8 cellular contexts compared by ENCODE assay signal in the genomic region with DNA sequence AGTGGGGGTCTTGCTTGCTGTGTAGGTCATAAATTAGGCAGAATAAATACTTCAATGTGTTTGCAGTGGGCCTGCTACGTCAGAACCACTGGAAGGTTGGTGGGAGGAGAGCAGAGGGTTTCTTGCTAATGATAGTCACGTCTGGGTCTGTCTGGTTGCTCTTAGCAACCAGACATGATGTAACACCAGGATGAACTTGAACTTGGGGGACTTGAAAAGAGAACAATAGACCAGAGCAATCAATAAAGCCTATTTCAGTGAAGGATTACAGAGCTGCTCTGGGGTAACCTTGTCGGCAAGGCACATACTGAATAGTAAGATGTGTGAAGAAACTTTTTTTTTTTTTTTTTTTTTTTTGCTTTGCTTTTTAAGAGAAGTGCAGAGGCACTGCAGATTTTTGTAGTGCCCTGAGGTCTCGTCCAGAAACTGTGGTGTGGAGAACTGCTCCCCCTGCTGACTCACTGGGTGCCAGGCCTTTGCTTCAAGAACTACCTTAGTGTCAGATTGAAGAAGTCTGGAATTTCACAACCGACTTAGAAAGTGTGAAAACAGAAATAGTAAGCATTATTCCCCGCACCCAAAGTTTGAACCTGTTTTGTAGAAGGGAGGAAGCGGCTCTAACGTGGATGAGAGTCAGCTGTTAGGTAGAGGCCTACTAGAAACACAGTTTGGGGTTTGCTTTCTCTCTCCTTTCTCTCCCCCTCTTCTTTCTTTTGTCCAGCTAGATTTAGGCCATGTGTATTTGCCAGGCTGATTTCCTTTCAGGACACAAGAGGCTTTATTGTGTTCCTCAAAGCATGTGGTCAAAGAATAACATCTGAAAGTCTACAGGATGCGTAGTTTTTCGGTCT.
A peak's percentile ranks its signal among the peaks of the same experiment; 100 is the strongest.
DNase-seq lines count a peak whose midpoint lies in the region; ATAC-seq and TF ChIP-seq lines count a peak whose summit lies in the region.

No MANE protein-coding gene starts in this region.

- no peak overlapping the region for H3K27ac ChIP-seq in CD8-positive, alpha-beta T cell (ENCODE audit: low read depth, low read length)
- H3K27ac ChIP-seq in esophagus squamous epithelium: peak overlapping the region; percentile 62 to 85 (median 82)

- H3K4me3 ChIP-seq in CD8-positive, alpha-beta T cell (ENCODE audit: low read depth, low read length): no peak overlapping the region
- no peak overlapping the region for H3K4me3 ChIP-seq in esophagus squamous epithelium

- no peak for TF ChIP-seq POLR2A in esophagus squamous epithelium (IDR thresholded peaks at IDR 0.05)

- H3K4me1 ChIP-seq in CD8-positive, alpha-beta T cell (ENCODE audit: insufficient read depth, low read length): no peaks in the 10 kb centered on the region
- peaks cover 43 to 62% (median 44%) of the 10 kb centered on the region in 3 donors for H3K4me1 ChIP-seq in esophagus squamous epithelium

- H3K4me3 Mint-ChIP-seq in CD8-positive, alpha-beta T cell: no peak overlapping the region
- H3K4me3 Mint-ChIP-seq in naive thymus-derived CD8-positive, alpha-beta T cell: peak overlapping the region in 3 of 10 donors; percentile 3 to 20 (median 12)
- peak overlapping the region; percentile 25 for H3K4me3 Mint-ChIP-seq in stimulated activated effector memory CD8-positive, alpha-beta T cell treated with anti-CD3 and anti-CD28 coated beads, Interleukin-12 subunit alpha, Interleukin-12 subunit beta, amount 100 ng/mL, for 72 hours

- peak; percentile 42 to 73 (median 67) for DNase-seq in CD8-positive, alpha-beta T cell
- DNase-seq in OCI-M2 (lab: John Stamatoyannopoulos, UW; ENCODE audit: unreplicated experiment): peak; percentile 16
- DNase-seq in activated T-cell treated with anti-CD3 and anti-CD28 coated beads for 48 hours (ENCODE audit: low read depth): peak; percentile 43
- peak; percentile 51 for DNase-seq in esophagus squamous epithelium (lab: John Stamatoyannopoulos, UW)
- peak; percentile 42 to 82 (median 59) for DNase-seq in naive thymus-derived CD8-positive, alpha-beta T cell
- peak; percentile 42 to 82 for DNase-seq in stimulated activated effector memory CD8-positive, alpha-beta T cell treated with anti-CD3 and anti-CD28 coated beads, Interleukin-12 subunit alpha, Interleukin-12 subunit beta, amount 100 ng/mL, for 72 hours (ENCODE audit: low spot score in 2 of 2)

- H3K9me3 Mint-ChIP-seq in CD8-positive, alpha-beta T cell: no peaks in the 10 kb centered on the region
- H3K9me3 Mint-ChIP-seq in naive thymus-derived CD8-positive, alpha-beta T cell: no peaks in the 10 kb centered on the region
- no peaks in the 10 kb centered on the region for H3K9me3 Mint-ChIP-seq in stimulated activated effector memory CD8-positive, alpha-beta T cell treated with anti-CD3 and anti-CD28 coated beads, Interleukin-12 subunit alpha, Interleukin-12 subunit beta, amount 100 ng/mL, for 72 hours

- CTCF ChIA-PET in CD8-positive, alpha-beta T cell (lab: Charles Lee): interaction anchor here (0.7 to 4.1 kb wide), 12 partner anchors 20 to 1476 kb away, joined by 3 to 43 read pairs (median 5); no protein-coding TSS in a partner anchor

- POLR2A ChIA-PET in CD8-positive, alpha-beta T cell (lab: Charles Lee): interaction anchor here (1.0 kb wide), 1 partner anchor 403 kb away, joined by 4 read pairs; no protein-coding TSS in a partner anchor
- POLR2A ChIA-PET in naive thymus-derived CD8-positive, alpha-beta T cell (lab: Charles Lee): no interaction called here

- H3K9me3 ChIP-seq in CD8-positive, alpha-beta T cell (ENCODE audit: low read length): no peaks in the 10 kb centered on the region
- no peaks in the 10 kb centered on the region for H3K9me3 ChIP-seq in esophagus squamous epithelium

- no peaks in the 10 kb centered on the region for H3K27me3 Mint-ChIP-seq in CD8-positive, alpha-beta T cell (ENCODE audit: low read depth)
- no peaks in the 10 kb centered on the region for H3K27me3 Mint-ChIP-seq in naive thymus-derived CD8-positive, alpha-beta T cell

- H3K27me3 ChIP-seq in CD8-positive, alpha-beta T cell (ENCODE audit: insufficient read depth, low read length): no peaks in the 10 kb centered on the region
- H3K27me3 ChIP-seq in esophagus squamous epithelium: no peaks in the 10 kb centered on the region

- H3K36me3 ChIP-seq in CD8-positive, alpha-beta T cell (ENCODE audit: insufficient read depth, low read length): no peaks in the 10 kb centered on the region
- H3K36me3 ChIP-seq in esophagus squamous epithelium: peaks cover 0 to 31% (median 4%) of the 10 kb centered on the region in 3 donors

- H3K36me3 Mint-ChIP-seq in CD8-positive, alpha-beta T cell: peaks cover 5% of the 10 kb centered on the region
- peaks cover 0 to 14% (median 0%) of the 10 kb centered on the region in 3 donors for H3K36me3 Mint-ChIP-seq in naive thymus-derived CD8-positive, alpha-beta T cell
- H3K36me3 Mint-ChIP-seq in stimulated activated effector memory CD8-positive, alpha-beta T cell treated with anti-CD3 and anti-CD28 coated beads, Interleukin-12 subunit alpha, Interleukin-12 subunit beta, amount 100 ng/mL, for 72 hours: peaks cover 7% of the 10 kb centered on the region

- TF ChIP-seq RAD21 in Ishikawa (IDR thresholded peaks at IDR 0.05; ENCODE audit: low read depth): peak; percentile 85

- TF ChIP-seq EP300 in Ishikawa (IDR thresholded peaks at IDR 0.05; ENCODE audit: borderline replicate concordance): peak; percentile 63; the same call in 1 of the 2 replicates

- TF ChIP-seq CTCF in CD8-positive, alpha-beta T cell (IDR thresholded peaks at IDR 0.05): peak; percentile 57
- TF ChIP-seq CTCF in esophagus squamous epithelium (IDR thresholded peaks at IDR 0.05): peak; percentile 26 to 80 (median 70)

- 12 to 19% methylated on average over 9 to 10 of the region's 10 CpGs for WGBS in esophagus squamous epithelium, 2 donors

- peak overlapping the region; percentile 71 for H3K27ac Mint-ChIP-seq in CD8-positive, alpha-beta T cell
- H3K27ac Mint-ChIP-seq in naive thymus-derived CD8-positive, alpha-beta T cell: peak overlapping the region in 9 of 10 donors; percentile 20 to 87 (median 45)
- peak overlapping the region; percentile 72 for H3K27ac Mint-ChIP-seq in stimulated activated effector memory CD8-positive, alpha-beta T cell treated with anti-CD3 and anti-CD28 coated beads, Interleukin-12 subunit alpha, Interleukin-12 subunit beta, amount 100 ng/mL, for 72 hours

- intact Hi-C loops in CD8-positive, alpha-beta T cell (cut with DNase I, micrococcal nuclease): loop anchor here (1.0 to 5.0 kb wide), 7 partner anchors 399 to 1477 kb away; no protein-coding TSS in a partner anchor
- intact Hi-C loops in esophagus squamous epithelium (cut with DNase I): loop anchor here (10.0 kb wide), 2 partner anchors 201 to 399 kb away; no protein-coding TSS in a partner anchor

- ATAC-seq in CD8-positive, alpha-beta T cell: peak; percentile 87
- peak; percentile 86 for ATAC-seq in GM21423 (IDR thresholded peaks at IDR 0.05; ENCODE audit: unreplicated experiment)
- peak; percentile 83 to 88 for ATAC-seq in naive thymus-derived CD8-positive, alpha-beta T cell
- peak; percentile 92 for ATAC-seq in stimulated activated effector memory CD8-positive, alpha-beta T cell treated with anti-CD3 and anti-CD28 coated beads, Interleukin-12 subunit alpha, Interleukin-12 subunit beta, amount 100 ng/mL, for 72 hours

- H3K4me1 Mint-ChIP-seq in CD8-positive, alpha-beta T cell (ENCODE audit: low read depth): peaks cover 10% of the 10 kb centered on the region
- peaks cover 7 to 18% (median 16%) of the 10 kb centered on the region in 4 donors for H3K4me1 Mint-ChIP-seq in naive thymus-derived CD8-positive, alpha-beta T cell
- H3K4me1 Mint-ChIP-seq in stimulated activated effector memory CD8-positive, alpha-beta T cell treated with anti-CD3 and anti-CD28 coated beads, Interleukin-12 subunit alpha, Interleukin-12 subunit beta, amount 100 ng/mL, for 72 hours: peaks cover 16% of the 10 kb centered on the region

TF ChIP-seq in Ishikawa, 13 proteins besides CTCF, POLR2A, EP300 and RAD21 (continues in another document):
- TF ChIP-seq ZBTB7A (IDR thresholded peaks at IDR 0.05; ENCODE audit: low read depth) (0 out of 2 replicates have a peak, but pooled peaks have one; percentile 46), NFIC (IDR thresholded peaks at IDR 0.05) (0 out of 2 replicates have a peak, but pooled peaks have one; percentile 6), CREB1 (IDR thresholded peaks at IDR 0.05; ENCODE audit: low read depth) (no peak), EGR1 (IDR thresholded peaks at IDR 0.05) (no peak), TEAD4 (IDR thresholded peaks at IDR 0.05) (no peak), TAF1 (IDR thresholded peaks at IDR 0.05; ENCODE audit: low read depth) (0 out of 2 replicates have a peak, but pooled peaks have one; percentile 2), YY1 (IDR thresholded peaks at IDR 0.05; ENCODE audit: low read depth) (no peak)
- TF ChIP-seq, protein P1, sequence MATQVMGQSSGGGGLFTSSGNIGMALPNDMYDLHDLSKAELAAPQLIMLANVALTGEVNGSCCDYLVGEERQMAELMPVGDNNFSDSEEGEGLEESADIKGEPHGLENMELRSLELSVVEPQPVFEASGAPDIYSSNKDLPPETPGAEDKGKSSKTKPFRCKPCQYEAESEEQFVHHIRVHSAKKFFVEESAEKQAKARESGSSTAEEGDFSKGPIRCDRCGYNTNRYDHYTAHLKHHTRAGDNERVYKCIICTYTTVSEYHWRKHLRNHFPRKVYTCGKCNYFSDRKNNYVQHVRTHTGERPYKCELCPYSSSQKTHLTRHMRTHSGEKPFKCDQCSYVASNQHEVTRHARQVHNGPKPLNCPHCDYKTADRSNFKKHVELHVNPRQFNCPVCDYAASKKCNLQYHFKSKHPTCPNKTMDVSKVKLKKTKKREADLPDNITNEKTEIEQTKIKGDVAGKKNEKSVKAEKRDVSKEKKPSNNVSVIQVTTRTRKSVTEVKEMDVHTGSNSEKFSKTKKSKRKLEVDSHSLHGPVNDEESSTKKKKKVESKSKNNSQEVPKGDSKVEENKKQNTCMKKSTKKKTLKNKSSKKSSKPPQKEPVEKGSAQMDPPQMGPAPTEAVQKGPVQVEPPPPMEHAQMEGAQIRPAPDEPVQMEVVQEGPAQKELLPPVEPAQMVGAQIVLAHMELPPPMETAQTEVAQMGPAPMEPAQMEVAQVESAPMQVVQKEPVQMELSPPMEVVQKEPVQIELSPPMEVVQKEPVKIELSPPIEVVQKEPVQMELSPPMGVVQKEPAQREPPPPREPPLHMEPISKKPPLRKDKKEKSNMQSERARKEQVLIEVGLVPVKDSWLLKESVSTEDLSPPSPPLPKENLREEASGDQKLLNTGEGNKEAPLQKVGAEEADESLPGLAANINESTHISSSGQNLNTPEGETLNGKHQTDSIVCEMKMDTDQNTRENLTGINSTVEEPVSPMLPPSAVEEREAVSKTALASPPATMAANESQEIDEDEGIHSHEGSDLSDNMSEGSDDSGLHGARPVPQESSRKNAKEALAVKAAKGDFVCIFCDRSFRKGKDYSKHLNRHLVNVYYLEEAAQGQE (IDR thresholded peaks at IDR 0.05; ENCODE audit: low read depth): no peak
- TF ChIP-seq, protein P2, sequence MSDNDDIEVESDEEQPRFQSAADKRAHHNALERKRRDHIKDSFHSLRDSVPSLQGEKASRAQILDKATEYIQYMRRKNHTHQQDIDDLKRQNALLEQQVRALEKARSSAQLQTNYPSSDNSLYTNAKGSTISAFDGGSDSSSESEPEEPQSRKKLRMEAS (IDR thresholded peaks at IDR 0.05): peak; percentile 29; the same call in 1 of the 2 replicates

Comparison
In these comparisons a context has a peak if more than half of its experiments do, and no peak if none do; other contexts are left out.
1. DNase-seq: peak in every context shown above with its lines; median percentile 67 in CD8-positive, alpha-beta T cell; 62 in stimulated activated effector memory CD8-positive, alpha-beta T cell treated with anti-CD3 and anti-CD28 coated beads, Interleukin-12 subunit alpha, Interleukin-12 subunit beta, amount 100 ng/mL, for 72 hours; 59 in naive thymus-derived CD8-positive, alpha-beta T cell; 51 in esophagus squamous epithelium; 43 in activated T-cell treated with anti-CD3 and anti-CD28 coated beads for 48 hours; 16 in OCI-M2.